In genomic region chr2:190519975-190520767, GRCh38 we compare ENCODE assay signal across 23 cellular contexts. TPM values are rescaled to one million over a fixed set of nuclear protein-coding genes. Genes with fewer than 3 reads are reported as not detected.
DNase-seq lines count a peak whose midpoint lies in the region; ATAC-seq and TF ChIP-seq lines count a peak whose summit lies in the region.
"Had no signal": no experiment of that assay in that cellular context is flagged by ENCODE, and none has a peak within 500 bp of the region (broad histone marks: within the 10 kb centered on the region; RNA-seq: fewer than 3 reads in every experiment).

No MANE protein-coding gene starts in this region.

- H3K27me3 ChIP-seq in CD8-positive, alpha-beta T cell (ENCODE audit: insufficient read depth, low read length), result no peaks in the 10 kb centered on the region
- no peaks in the 10 kb centered on the region for H3K27me3 ChIP-seq in H9 (ENCODE audit: insufficient read depth, low read length)
- H3K27me3 ChIP-seq: cardiac muscle cell, ovary, spleen had no signal

- no peak overlapping the region for H3K56ac ChIP-seq in H9 (ENCODE audit: insufficient read length, low read depth, low read length)

- H3K9me3 ChIP-seq in CD8-positive, alpha-beta T cell (ENCODE audit: low read length), result no peaks in the 10 kb centered on the region
- H3K9me3 ChIP-seq in H9 (ENCODE audit: control insufficient read depth, low read depth, low read length), result no peaks in the 10 kb centered on the region
- H3K9me3 ChIP-seq: ovary, spleen had no signal

- H3K4me3 Mint-ChIP-seq in activated CD4-positive, alpha-beta T cell treated with anti-CD3 and anti-CD28 coated beads for 36 hours, result no peak overlapping the region
- peak overlapping the region; percentile 2 for H3K4me3 Mint-ChIP-seq in CD8-positive, alpha-beta T cell
- no peak overlapping the region for H3K4me3 Mint-ChIP-seq in activated CD4-positive, alpha-beta memory T cell treated with anti-CD3 and anti-CD28 coated beads, Interleukin-2, amount 10 ng/mL, durations not matched to agents 7 days and 5 days
- H3K4me3 Mint-ChIP-seq in effector memory CD8-positive, alpha-beta T cell, result no peak overlapping the region
- no peak overlapping the region for H3K4me3 Mint-ChIP-seq in H9
- H3K4me3 Mint-ChIP-seq: nephron had no signal

- no CpG with 5 or more reads among the region's 1 CpG for WGBS in H9 (ENCODE audit: extremely low coverage, insufficient read length, low lambda C conversion rate)

- H3K4me3 ChIP-seq in CD8-positive, alpha-beta T cell (ENCODE audit: low read depth, low read length), result no peak overlapping the region
- H3K4me3 ChIP-seq: cardiac muscle cell, ovary, spleen had no signal

- H2BK15ac ChIP-seq in H9 (ENCODE audit: low read depth, low read length), result no peak overlapping the region

- H3K27ac ChIP-seq in CD8-positive, alpha-beta T cell (ENCODE audit: low read depth, low read length), result no peak overlapping the region
- H3K27ac ChIP-seq in H9 (ENCODE audit: insufficient read length, low read depth, low read length), result no peak overlapping the region
- H3K27ac ChIP-seq: cardiac muscle cell, epithelial cell of prostate, ovary had no signal

- H4K91ac ChIP-seq in H9 (ENCODE audit: insufficient read length, low read depth, low read length), result no peak overlapping the region

- no peak overlapping the region for H3K23ac ChIP-seq in H9 (ENCODE audit: insufficient read length, low read depth, low read length)

- no peak overlapping the region for H2BK20ac ChIP-seq in H9 (ENCODE audit: low read depth, low read length, poor library complexity, severe bottlenecking)

- intact Hi-C loops in activated CD4-positive, alpha-beta T cell treated with anti-CD3 and anti-CD28 coated beads for 36 hours (cut with DNase I, micrococcal nuclease), result loop anchor here in 1 of 2 experiments (10.0 kb wide), 1 partner anchor 285 kb away; no protein-coding TSS in a partner anchor
- intact Hi-C loops in CD8-positive, alpha-beta T cell (cut with DNase I, micrococcal nuclease), result loop anchor here in 1 of 2 experiments (5.0 kb wide), 2 partner anchors 113 to 127 kb away; partner anchors contain the start of genes MFSD6 and NAB1

- no peak overlapping the region for H2AFZ ChIP-seq in H9 (ENCODE audit: low read length)

- H4K5ac ChIP-seq in H9 (ENCODE audit: insufficient read length, low read depth, low read length), result no peak overlapping the region

- H3K36me3 ChIP-seq in CD8-positive, alpha-beta T cell (ENCODE audit: insufficient read depth, low read length), result no peaks in the 10 kb centered on the region
- H3K36me3 ChIP-seq: cardiac muscle cell, ovary had no signal

- H3K27me3 Mint-ChIP-seq in activated CD4-positive, alpha-beta T cell treated with anti-CD3 and anti-CD28 coated beads for 36 hours, result no peaks in the 10 kb centered on the region
- H3K27me3 Mint-ChIP-seq in CD8-positive, alpha-beta T cell (ENCODE audit: low read depth), result no peaks in the 10 kb centered on the region
- H3K27me3 Mint-ChIP-seq in activated CD4-positive, alpha-beta memory T cell treated with anti-CD3 and anti-CD28 coated beads, Interleukin-2, amount 10 ng/mL, durations not matched to agents 7 days and 5 days, result no peaks in the 10 kb centered on the region
- H3K27me3 Mint-ChIP-seq in effector memory CD8-positive, alpha-beta T cell, result no peaks in the 10 kb centered on the region
- H3K27me3 Mint-ChIP-seq in H9 (ENCODE audit: low read depth), result no peaks in the 10 kb centered on the region

- no peak overlapping the region for H3K18ac ChIP-seq in H9 (ENCODE audit: insufficient read length, low read depth, low read length)

- peaks cover 51% of the 10 kb centered on the region for H3K36me3 Mint-ChIP-seq in activated CD4-positive, alpha-beta T cell treated with anti-CD3 and anti-CD28 coated beads for 36 hours (ENCODE audit: low read depth)
- peaks cover 32% of the 10 kb centered on the region for H3K36me3 Mint-ChIP-seq in CD8-positive, alpha-beta T cell
- H3K36me3 Mint-ChIP-seq in activated CD4-positive, alpha-beta memory T cell treated with anti-CD3 and anti-CD28 coated beads, Interleukin-2, amount 10 ng/mL, durations not matched to agents 7 days and 5 days (ENCODE audit: low read depth), result peaks cover 35% of the 10 kb centered on the region
- H3K36me3 Mint-ChIP-seq in effector memory CD8-positive, alpha-beta T cell (ENCODE audit: insufficient read depth), result peaks cover 9% of the 10 kb centered on the region
- H3K36me3 Mint-ChIP-seq in H9 (ENCODE audit: insufficient read depth in 1 of 3, low read depth in 3 of 3), result no peaks in the 10 kb centered on the region; a peak in 1 of 7 replicates

- H3K79me1 ChIP-seq in H9 (ENCODE audit: insufficient read depth, low read depth, low read length, poor library complexity, severe bottlenecking), result no peaks in the 10 kb centered on the region

- peak overlapping the region; percentile 5 for H3K27ac Mint-ChIP-seq in activated CD4-positive, alpha-beta T cell treated with anti-CD3 and anti-CD28 coated beads for 36 hours
- peak overlapping the region; percentile 22 for H3K27ac Mint-ChIP-seq in CD8-positive, alpha-beta T cell
- H3K27ac Mint-ChIP-seq in activated CD4-positive, alpha-beta memory T cell treated with anti-CD3 and anti-CD28 coated beads, Interleukin-2, amount 10 ng/mL, durations not matched to agents 7 days and 5 days, result peak overlapping the region; percentile 48
- peak overlapping the region; percentile 21 to 77 for H3K27ac Mint-ChIP-seq in effector memory CD8-positive, alpha-beta T cell
- H3K27ac Mint-ChIP-seq in H9, result peak overlapping the region in 1 of 3 experiments; percentile 15; a peak in 1 of 7 replicates
- H3K27ac Mint-ChIP-seq: nephron had no signal

- H4K20me1 ChIP-seq in H9 (ENCODE audit: control insufficient read depth, insufficient read depth, insufficient read length), result no peaks in the 10 kb centered on the region

- no peaks in the 10 kb centered on the region for H3K9me3 Mint-ChIP-seq in activated CD4-positive, alpha-beta T cell treated with anti-CD3 and anti-CD28 coated beads for 36 hours (ENCODE audit: low read depth)
- no peaks in the 10 kb centered on the region for H3K9me3 Mint-ChIP-seq in CD8-positive, alpha-beta T cell
- H3K9me3 Mint-ChIP-seq in activated CD4-positive, alpha-beta memory T cell treated with anti-CD3 and anti-CD28 coated beads, Interleukin-2, amount 10 ng/mL, durations not matched to agents 7 days and 5 days, result no peaks in the 10 kb centered on the region
- no peaks in the 10 kb centered on the region for H3K9me3 Mint-ChIP-seq in effector memory CD8-positive, alpha-beta T cell
- H3K9me3 Mint-ChIP-seq in H9, result no peaks in the 10 kb centered on the region
- H3K9me3 Mint-ChIP-seq: nephron had no signal

- H3K14ac ChIP-seq in H9 (ENCODE audit: insufficient read depth, low read length), result no peak overlapping the region

- no peak overlapping the region for H2BK12ac ChIP-seq in H9 (ENCODE audit: insufficient read length, low read depth, low read length)

- H2BK5ac ChIP-seq in H9 (ENCODE audit: insufficient read length, low read length), result no peak overlapping the region

- TF ChIP-seq CTCF in CD8-positive, alpha-beta T cell (IDR thresholded peaks at IDR 0.05), result no peak
- no peak for TF ChIP-seq CTCF in H9 (conservative IDR thresholded peaks at IDR 0.05)

- H3T11ph ChIP-seq in H9 (ENCODE audit: low read length), result no peak overlapping the region

- H2AK5ac ChIP-seq in H9 (ENCODE audit: insufficient read length, low read length), result no peak overlapping the region

- H3K4me1 ChIP-seq in CD8-positive, alpha-beta T cell (ENCODE audit: insufficient read depth, low read length), result peaks cover 41% of the 10 kb centered on the region
- H3K4me1 ChIP-seq in H9 (ENCODE audit: insufficient read depth, low read length), result no peaks in the 10 kb centered on the region

- no peaks in the 10 kb centered on the region for H3K23me2 ChIP-seq in H9 (ENCODE audit: insufficient read length, low read depth, low read length, poor library complexity, severe bottlenecking)

- H2BK120ac ChIP-seq in H9 (ENCODE audit: low read depth, low read length, poor library complexity, severe bottlenecking), result no peak overlapping the region

- DNase-seq in activated CD4-positive, alpha-beta T cell treated with anti-CD3 and anti-CD28 coated beads for 36 hours, result no peak
- DNase-seq in activated CD4-positive, alpha-beta T cell treated with anti-CD3 and anti-CD28 coated beads, Interleukin-2, amount 50 U/mL, for 4 hours, result no peak
- no peak for DNase-seq in CD8-positive, alpha-beta T cell
- DNase-seq in activated CD4-positive, alpha-beta memory T cell treated with anti-CD3 and anti-CD28 coated beads, Interleukin-2, amount 10 ng/mL, durations not matched to agents 7 days and 5 days, result no peak
- DNase-seq in effector memory CD8-positive, alpha-beta T cell, result no peak
- no peak for DNase-seq in HuH-7.5 (ENCODE audit: low spot score)
- no peak for DNase-seq in H9
- DNase-seq: 8988T; activated CD4-positive, alpha-beta T cell treated with anti-CD3 and anti-CD28 coated beads, Interleukin-2, amount 50 U/mL, for 1 hour; AML-193; foreskin fibroblast; NCI-H1417 treated with DMSO at 0.1 percent for 48 hours; ovary; SIG-M5; spleen; stimulated activated CD4-positive, alpha-beta T cell treated with anti-CD3 and anti-CD28 coated beads, Interleukin-4, amount 100 ng/mL, for 24 hours; trophoblast cell had no signal

- peaks cover 53% of the 10 kb centered on the region for H3K4me1 Mint-ChIP-seq in activated CD4-positive, alpha-beta T cell treated with anti-CD3 and anti-CD28 coated beads for 36 hours
- H3K4me1 Mint-ChIP-seq in CD8-positive, alpha-beta T cell (ENCODE audit: low read depth), result peaks cover 54% of the 10 kb centered on the region
- H3K4me1 Mint-ChIP-seq in activated CD4-positive, alpha-beta memory T cell treated with anti-CD3 and anti-CD28 coated beads, Interleukin-2, amount 10 ng/mL, durations not matched to agents 7 days and 5 days, result peaks cover 42% of the 10 kb centered on the region
- H3K4me1 Mint-ChIP-seq in effector memory CD8-positive, alpha-beta T cell (ENCODE audit: low read depth in 2 of 2), result peaks cover 17 to 28% of the 10 kb centered on the region in 2 donors
- peaks cover 0 to 4% of the 10 kb centered on the region in 2 experiments; a peak in 1 of 4 replicates for H3K4me1 Mint-ChIP-seq in H9
- H3K4me1 Mint-ChIP-seq: nephron had no signal

- no peak overlapping the region for H3K4ac ChIP-seq in H9 (ENCODE audit: low read depth, low read length)

- no peaks in the 10 kb centered on the region for H3K79me2 ChIP-seq in H9 (ENCODE audit: insufficient read depth, low read length)

- peak; percentile 68 for ATAC-seq in activated CD4-positive, alpha-beta T cell treated with anti-CD3 and anti-CD28 coated beads for 36 hours
- ATAC-seq in CD8-positive, alpha-beta T cell, result peak; percentile 74
- peak; percentile 89 for ATAC-seq in effector memory CD8-positive, alpha-beta T cell (replicated peaks)
- no peak for ATAC-seq in HG03039 (IDR thresholded peaks at IDR 0.05; ENCODE audit: unreplicated experiment)
- ATAC-seq: left lobe of liver, Panc1 had no signal

- no peak overlapping the region for H3K4me2 ChIP-seq in H9 (ENCODE audit: insufficient read depth, insufficient read length, low read length)

- H4K8ac ChIP-seq in H9 (replicated peaks; ENCODE audit: insufficient read length, low read depth, low read length), result no peak overlapping the region

- H3K9ac ChIP-seq in H9 (ENCODE audit: extremely low read depth, insufficient read length, low read length), result no peak overlapping the region

- POLR2A ChIA-PET in activated CD4-positive, alpha-beta T cell treated with anti-CD3 and anti-CD28 coated beads for 36 hours (lab: Charles Lee), result no interaction called here
- POLR2A ChIA-PET in CD8-positive, alpha-beta T cell (lab: Charles Lee), result interaction anchor here (1.3 to 2.5 kb wide), 3 partner anchors 9 to 14 kb away, joined by 3 to 15 read pairs (median 5); partner anchors contain the start of gene NEMP2
- POLR2A ChIA-PET in activated CD4-positive, alpha-beta memory T cell treated with anti-CD3 and anti-CD28 coated beads, Interleukin-2, amount 10 ng/mL, durations not matched to agents 7 days and 5 days (lab: Charles Lee), result interaction anchor here (0.7 to 1.6 kb wide), 3 partner anchors 9 to 13 kb away, joined by 3 to 26 read pairs (median 3); partner anchors contain the start of gene NEMP2

- CTCF ChIA-PET in activated CD4-positive, alpha-beta T cell treated with anti-CD3 and anti-CD28 coated beads for 36 hours (lab: Charles Lee), result interaction anchor here (1.1 kb wide), 1 partner anchor 11 kb away, joined by 4 read pairs; no protein-coding TSS in a partner anchor
- CTCF ChIA-PET in CD8-positive, alpha-beta T cell (lab: Charles Lee), result interaction anchor here (1.2 to 1.3 kb wide), 2 partner anchors 14 to 137 kb away, joined by 5 read pairs; partner anchors contain the start of gene NEMP2
- CTCF ChIA-PET in activated CD4-positive, alpha-beta memory T cell treated with anti-CD3 and anti-CD28 coated beads, Interleukin-2, amount 10 ng/mL, durations not matched to agents 7 days and 5 days (lab: Charles Lee), result interaction anchor here (0.9 kb wide), 1 partner anchor 9 kb away, joined by 3 read pairs; no protein-coding TSS in a partner anchor

RNA-seq across cellular contexts. Expression of gene NEMP2, which starts 14.4 kb away (rescaled TPM):
- total RNA-seq in activated CD4-positive, alpha-beta T cell treated with anti-CD3 and anti-CD28 coated beads for 36 hours, result 10 to 100 TPM; 24.6 to 25.1 TPM
- 1 to 10 TPM; 7.2 to 7.8 TPM for total RNA-seq in CD8-positive, alpha-beta T cell
- 10 to 100 TPM; 18.9 to 19.1 TPM for total RNA-seq in activated CD4-positive, alpha-beta memory T cell treated with anti-CD3 and anti-CD28 coated beads, Interleukin-2, amount 10 ng/mL, durations not matched to agents 7 days and 5 days
- total RNA-seq in H9 (2021), result 5.3 and 6.6 TPM in 2 replicates
